16 cellular contexts compared by ENCODE assay signal in genomic region chr15:62753518-62754221, GRCh38.
"Had no signal": no experiment of that assay in that cellular context is flagged by ENCODE, and none has a peak within 500 bp of the region (broad histone marks: within the 10 kb centered on the region; RNA-seq: fewer than 3 reads in every experiment).

No MANE protein-coding gene starts in this region.

- H3K4me3 ChIP-seq: lung had no signal

- DNase-seq: activated B cell treated with CpG ODN at 0.5 μM for 24 hours; activated CD4-positive, alpha-beta T cell treated with anti-CD3 and anti-CD28 coated beads, Interleukin-2, amount 10 ng/mL, durations not matched to agents 24 days and 14 days; activated naive CD4-positive, alpha-beta T cell treated with anti-CD3 and anti-CD28 coated beads, Interleukin-2, amount 10 ng/mL, durations not matched to agents 7 days and 5 days; cortex of kidney; effector memory CD8-positive, alpha-beta T cell; erythroblast; hypothalamus; left colon; naive thymus-derived CD8-positive, alpha-beta T cell; occipital lobe; stimulated activated CD4-positive, alpha-beta T cell treated with anti-CD3 and anti-CD28 coated beads, Interleukin-4, amount 100 ng/mL, for 24 hours; stimulated activated naive CD8-positive, alpha-beta T cell treated with anti-CD3 and anti-CD28 coated beads, Interleukin-15, amount 100 ng/mL, for 72 hours; T-helper 17 cell had no signal

- H3K27me3 Mint-ChIP-seq: activated CD4-positive, alpha-beta T cell treated with anti-CD3 and anti-CD28 coated beads, Interleukin-2, amount 10 ng/mL, durations not matched to agents 24 days and 14 days; stimulated activated naive CD8-positive, alpha-beta T cell treated with anti-CD3 and anti-CD28 coated beads, Interleukin-15, amount 100 ng/mL, for 72 hours had no signal

- H3K9me3 Mint-ChIP-seq: activated B cell treated with CpG ODN at 0.5 μM for 24 hours; activated CD4-positive, alpha-beta T cell treated with anti-CD3 and anti-CD28 coated beads, Interleukin-2, amount 10 ng/mL, durations not matched to agents 24 days and 14 days; activated naive CD4-positive, alpha-beta T cell treated with anti-CD3 and anti-CD28 coated beads, Interleukin-2, amount 10 ng/mL, durations not matched to agents 7 days and 5 days; activated T-helper 2 cell treated with anti-CD3 and anti-CD28 coated beads, Interferon-gamma antibody, Interleukin-2, Interleukin-4, amounts not matched to agents 10 μg/mL and 5 μg/mL and 100 μg/mL, durations not matched to agents 14 hours and 24 hours and 36 hours; central memory CD8-positive, alpha-beta T cell; effector memory CD8-positive, alpha-beta T cell; naive thymus-derived CD8-positive, alpha-beta T cell; stimulated activated naive CD8-positive, alpha-beta T cell treated with anti-CD3 and anti-CD28 coated beads, Interleukin-15, amount 100 ng/mL, for 72 hours had no signal

- H3K4me3 Mint-ChIP-seq: activated B cell treated with CpG ODN at 0.5 μM for 24 hours; activated CD4-positive, alpha-beta T cell treated with anti-CD3 and anti-CD28 coated beads, Interleukin-2, amount 10 ng/mL, durations not matched to agents 24 days and 14 days; activated naive CD4-positive, alpha-beta T cell treated with anti-CD3 and anti-CD28 coated beads, Interleukin-2, amount 10 ng/mL, durations not matched to agents 7 days and 5 days; central memory CD8-positive, alpha-beta T cell; effector memory CD8-positive, alpha-beta T cell; naive thymus-derived CD8-positive, alpha-beta T cell; stimulated activated naive CD8-positive, alpha-beta T cell treated with anti-CD3 and anti-CD28 coated beads, Interleukin-15, amount 100 ng/mL, for 72 hours; T-helper 17 cell had no signal

- ATAC-seq: effector memory CD8-positive, alpha-beta T cell; left colon; naive thymus-derived CD8-positive, alpha-beta T cell; stimulated activated naive CD8-positive, alpha-beta T cell treated with anti-CD3 and anti-CD28 coated beads, Interleukin-15, amount 100 ng/mL, for 72 hours; T-helper 17 cell had no signal

- H3K36me3 Mint-ChIP-seq: activated naive CD4-positive, alpha-beta T cell treated with anti-CD3 and anti-CD28 coated beads, Interleukin-2, amount 10 ng/mL, durations not matched to agents 7 days and 5 days; naive thymus-derived CD8-positive, alpha-beta T cell had no signal

- H3K27ac Mint-ChIP-seq: activated B cell treated with CpG ODN at 0.5 μM for 24 hours; activated CD4-positive, alpha-beta T cell treated with anti-CD3 and anti-CD28 coated beads, Interleukin-2, amount 10 ng/mL, durations not matched to agents 24 days and 14 days; activated naive CD4-positive, alpha-beta T cell treated with anti-CD3 and anti-CD28 coated beads, Interleukin-2, amount 10 ng/mL, durations not matched to agents 7 days and 5 days; activated T-helper 2 cell treated with anti-CD3 and anti-CD28 coated beads, Interferon-gamma antibody, Interleukin-2, Interleukin-4, amounts not matched to agents 10 μg/mL and 5 μg/mL and 100 μg/mL, durations not matched to agents 14 hours and 24 hours and 36 hours; effector memory CD8-positive, alpha-beta T cell; naive thymus-derived CD8-positive, alpha-beta T cell; T-helper 17 cell had no signal

- H3K4me1 Mint-ChIP-seq: activated B cell treated with CpG ODN at 0.5 μM for 24 hours; activated CD4-positive, alpha-beta T cell treated with anti-CD3 and anti-CD28 coated beads, Interleukin-2, amount 10 ng/mL, durations not matched to agents 24 days and 14 days; activated naive CD4-positive, alpha-beta T cell treated with anti-CD3 and anti-CD28 coated beads, Interleukin-2, amount 10 ng/mL, durations not matched to agents 7 days and 5 days; central memory CD8-positive, alpha-beta T cell; naive thymus-derived CD8-positive, alpha-beta T cell; stimulated activated naive CD8-positive, alpha-beta T cell treated with anti-CD3 and anti-CD28 coated beads, Interleukin-15, amount 100 ng/mL, for 72 hours; T-helper 17 cell had no signal
